Comparison of ENCODE assay signal across 7 cellular contexts in the genomic region with DNA sequence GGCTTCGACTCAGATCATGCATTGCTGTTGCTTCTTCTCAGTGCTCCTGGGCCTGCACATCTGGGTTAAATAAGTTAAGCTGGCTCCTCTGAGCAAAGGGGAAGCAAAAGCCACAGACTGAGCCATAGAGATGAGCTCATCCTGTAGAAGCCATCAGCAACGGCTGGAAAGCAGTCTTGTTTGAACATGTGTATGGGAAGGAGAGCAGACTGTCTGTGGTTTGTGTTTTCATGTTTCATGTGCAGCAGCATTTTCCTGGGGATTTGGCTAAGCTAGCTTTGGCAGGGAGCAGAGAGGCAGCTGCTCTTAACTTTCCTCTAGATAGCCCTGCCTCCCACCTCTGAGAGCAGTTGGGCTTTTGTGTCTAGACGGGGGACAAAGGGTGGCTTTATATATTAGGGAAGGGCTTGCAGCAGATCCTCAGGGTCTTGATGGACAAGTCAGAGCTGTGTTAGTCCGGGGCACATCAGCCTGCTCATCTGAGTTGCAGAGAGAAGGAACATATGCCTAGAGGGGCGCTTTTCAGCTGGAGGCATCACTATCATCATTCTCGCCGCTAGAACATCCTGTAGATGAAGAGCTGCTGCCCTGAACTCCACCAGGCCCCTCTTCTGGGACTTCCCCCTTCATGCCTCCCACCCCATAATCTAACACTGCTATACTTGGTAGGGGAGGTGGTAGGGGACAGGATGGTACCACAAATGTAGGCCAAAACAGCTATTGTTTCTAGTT. TPM values are rescaled to one million over a fixed set of nuclear protein-coding genes. Genes with fewer than 3 reads are reported as not detected.
A peak's percentile ranks its signal among the peaks of the same experiment; 100 is the strongest.
DNase-seq lines count a peak whose midpoint lies in the region; ATAC-seq and TF ChIP-seq lines count a peak whose summit lies in the region.

No MANE protein-coding gene starts in this region.

- H3K27ac ChIP-seq in right cardiac atrium (ENCODE audit: low read length): peak overlapping the region; percentile 95

- DNase-seq in GM13977 (ENCODE audit: low spot score): peak; percentile 61
- DNase-seq in MG63: peak; percentile 88
- DNase-seq in activated naive CD4-positive, alpha-beta T cell treated with anti-CD3 and anti-CD28 coated beads, Interleukin-2, amount 50 U/mL, for 72 hours (ENCODE audit: low spot score in 2 of 2): no peak
- peak in 2 of 3 donors; percentile 40 to 71 for DNase-seq in right cardiac atrium
- DNase-seq in stimulated activated effector memory CD8-positive, alpha-beta T cell treated with anti-CD3 and anti-CD28 coated beads, Interleukin-12 subunit alpha, Interleukin-12 subunit beta, amount 100 ng/mL, for 72 hours (ENCODE audit: low spot score in 2 of 2): peak in 1 of 2 donors; percentile 59
- no peak for DNase-seq in iPS-NIHi11 (ENCODE audit: low spot score)

- H3K4me3 ChIP-seq in MG63 (no peak overlapping the region), right cardiac atrium (ENCODE audit: low read length) (no peak overlapping the region)

- H3K27ac Mint-ChIP-seq in activated naive CD4-positive, alpha-beta T cell treated with anti-CD3 and anti-CD28 coated beads, Interleukin-2, amount 50 U/mL, for 72 hours: peak overlapping the region; percentile 9 to 77
- H3K27ac Mint-ChIP-seq in stimulated activated effector memory CD8-positive, alpha-beta T cell treated with anti-CD3 and anti-CD28 coated beads, Interleukin-12 subunit alpha, Interleukin-12 subunit beta, amount 100 ng/mL, for 72 hours: peak overlapping the region; percentile 90

- no peaks in the 10 kb centered on the region for H3K27me3 ChIP-seq in MG63
- no peaks in the 10 kb centered on the region for H3K27me3 ChIP-seq in right cardiac atrium (ENCODE audit: control insufficient read depth, insufficient read depth)

- H3K36me3 ChIP-seq in MG63: peaks cover 20% of the 10 kb centered on the region

- no peak for TF ChIP-seq CTCF in GM13977 (IDR thresholded peaks at IDR 0.05; ENCODE audit: extremely low read depth, insufficient read depth, missing control alignments)

- intact Hi-C loops in right cardiac atrium (cut with DNase I): loop anchor here (5.0 to 10.0 kb wide), 5 partner anchors 33 to 106 kb away; a partner anchor contains a TSS

- in situ Hi-C loops in GM13977 (cut with MboI; ENCODE audit: low pct_unique_long_range_greater_than_20kb, low sequenced_read_pairs, unreplicated experiment): no loop called here

- H3K4me1 ChIP-seq in right cardiac atrium (ENCODE audit: control insufficient read depth, insufficient read depth, low read length): peaks cover 13% of the 10 kb centered on the region

- 36% methylated on average over 7 of the region's 7 CpGs for WGBS in right cardiac atrium

- peak; percentile 95 for ATAC-seq in GM21717 (IDR thresholded peaks at IDR 0.05; ENCODE audit: unreplicated experiment)
- peak; percentile 81 to 84 for ATAC-seq in activated naive CD4-positive, alpha-beta T cell treated with anti-CD3 and anti-CD28 coated beads, Interleukin-2, amount 50 U/mL, for 72 hours
- ATAC-seq in right cardiac atrium: peak; percentile 73 to 80
- peak; percentile 90 for ATAC-seq in stimulated activated effector memory CD8-positive, alpha-beta T cell treated with anti-CD3 and anti-CD28 coated beads, Interleukin-12 subunit alpha, Interleukin-12 subunit beta, amount 100 ng/mL, for 72 hours

- H3K4me1 Mint-ChIP-seq in stimulated activated effector memory CD8-positive, alpha-beta T cell treated with anti-CD3 and anti-CD28 coated beads, Interleukin-12 subunit alpha, Interleukin-12 subunit beta, amount 100 ng/mL, for 72 hours: peaks cover 52% of the 10 kb centered on the region

- peaks cover 18 to 29% of the 10 kb centered on the region in 2 donors for H3K36me3 Mint-ChIP-seq in activated naive CD4-positive, alpha-beta T cell treated with anti-CD3 and anti-CD28 coated beads, Interleukin-2, amount 50 U/mL, for 72 hours
- H3K36me3 Mint-ChIP-seq in stimulated activated effector memory CD8-positive, alpha-beta T cell treated with anti-CD3 and anti-CD28 coated beads, Interleukin-12 subunit alpha, Interleukin-12 subunit beta, amount 100 ng/mL, for 72 hours: peaks cover 46% of the 10 kb centered on the region

- H3K9me3 ChIP-seq in MG63 (no peaks in the 10 kb centered on the region), right cardiac atrium (ENCODE audit: control insufficient read depth, low read length) (no peaks in the 10 kb centered on the region)

- H3K9me3 Mint-ChIP-seq in activated naive CD4-positive, alpha-beta T cell treated with anti-CD3 and anti-CD28 coated beads, Interleukin-2, amount 50 U/mL, for 72 hours: peaks cover 0 to 3% of the 10 kb centered on the region in 2 donors
- peaks cover 3% of the 10 kb centered on the region for H3K9me3 Mint-ChIP-seq in stimulated activated effector memory CD8-positive, alpha-beta T cell treated with anti-CD3 and anti-CD28 coated beads, Interleukin-12 subunit alpha, Interleukin-12 subunit beta, amount 100 ng/mL, for 72 hours

- peak overlapping the region; percentile 64 for H3K4me3 Mint-ChIP-seq in stimulated activated effector memory CD8-positive, alpha-beta T cell treated with anti-CD3 and anti-CD28 coated beads, Interleukin-12 subunit alpha, Interleukin-12 subunit beta, amount 100 ng/mL, for 72 hours

RNA-seq across cellular contexts. Expression of a gene that starts 14.9 kb away (rescaled TPM):
- total RNA-seq in MG63 (2014; rRNA removed; shearing (Covaris generic); ENCODE audit: low replicate concordance): 27.9 and 31.4 TPM in 2 replicates
- total RNA-seq in activated naive CD4-positive, alpha-beta T cell treated with anti-CD3 and anti-CD28 coated beads, Interleukin-2, amount 50 U/mL, for 72 hours: 10 to 100 TPM; 28.1 to 40.2 TPM
- 10 to 100 TPM in 3 of 4 donors, 1 to 10 TPM in 1; 9.9 to 14.9 (median 10.4) TPM for total RNA-seq in right cardiac atrium
- polyA plus RNA-seq in right cardiac atrium: 10.6 TPM

RNA-seq across cellular contexts. Expression of a gene that starts 35.9 kb away (rescaled TPM):
- total RNA-seq in MG63 (2014; rRNA removed; shearing (Covaris generic); ENCODE audit: low replicate concordance): 2.6 and 3.6 TPM in 2 replicates
- 1 to 10 TPM; 2.8 to 7.4 TPM for total RNA-seq in activated naive CD4-positive, alpha-beta T cell treated with anti-CD3 and anti-CD28 coated beads, Interleukin-2, amount 50 U/mL, for 72 hours
- 1 to 10 TPM; 9.3 to 9.7 (median 9.5) TPM for total RNA-seq in right cardiac atrium
- 5.8 TPM for polyA plus RNA-seq in right cardiac atrium

RNA-seq across cellular contexts. Expression of a gene that starts 36.7 kb away (rescaled TPM):
- 44.1 and 57.9 TPM in 2 replicates for total RNA-seq in MG63 (2014; rRNA removed; shearing (Covaris generic); ENCODE audit: low replicate concordance)
- 10 to 100 TPM in 1 of 2 donors, 1 to 10 TPM in 1; 7.2 to 10.5 TPM for total RNA-seq in activated naive CD4-positive, alpha-beta T cell treated with anti-CD3 and anti-CD28 coated beads, Interleukin-2, amount 50 U/mL, for 72 hours
- total RNA-seq in right cardiac atrium: 10 to 100 TPM; 57.3 to 96.9 (median 65.4) TPM
- polyA plus RNA-seq in right cardiac atrium: 57.5 TPM

RNA-seq across cellular contexts. Expression of a gene that starts 49.9 kb away (rescaled TPM):
- 26.8 and 33.2 TPM in 2 replicates for total RNA-seq in MG63 (2014; rRNA removed; shearing (Covaris generic); ENCODE audit: low replicate concordance)
- 10 to 100 TPM; 57.7 to 61.1 TPM for total RNA-seq in activated naive CD4-positive, alpha-beta T cell treated with anti-CD3 and anti-CD28 coated beads, Interleukin-2, amount 50 U/mL, for 72 hours
- 10 to 100 TPM; 23.3 to 30.0 (median 25.3) TPM for total RNA-seq in right cardiac atrium
- 34.9 TPM for polyA plus RNA-seq in right cardiac atrium

RNA-seq across cellular contexts. Expression of a gene that starts 50.1 kb away (rescaled TPM):
- total RNA-seq in MG63 (2014; rRNA removed; shearing (Covaris generic); ENCODE audit: low replicate concordance): 88.3 and 102 TPM in 2 replicates
- 100 to 1,000 TPM; 106 to 159 TPM for total RNA-seq in activated naive CD4-positive, alpha-beta T cell treated with anti-CD3 and anti-CD28 coated beads, Interleukin-2, amount 50 U/mL, for 72 hours
- total RNA-seq in right cardiac atrium: 10 to 100 TPM; 65.1 to 85.4 (median 72.0) TPM
- 49.6 TPM for polyA plus RNA-seq in right cardiac atrium

Comparison
In these comparisons a context has a peak if more than half of its experiments do, and no peak if none do; other contexts are left out.
1. DNase-seq: peak in GM13977 (single experiment), MG63 (single experiment) and right cardiac atrium (2 of 3); none in activated naive CD4-positive, alpha-beta T cell treated with anti-CD3 and anti-CD28 coated beads, Interleukin-2, amount 50 U/mL, for 72 hours (0 of 2) and iPS-NIHi11 (single experiment).
2. Peak in every context shown above with its lines, with median percentiles within 50 percentile points of each other: ATAC-seq.